In the genomic region with DNA sequence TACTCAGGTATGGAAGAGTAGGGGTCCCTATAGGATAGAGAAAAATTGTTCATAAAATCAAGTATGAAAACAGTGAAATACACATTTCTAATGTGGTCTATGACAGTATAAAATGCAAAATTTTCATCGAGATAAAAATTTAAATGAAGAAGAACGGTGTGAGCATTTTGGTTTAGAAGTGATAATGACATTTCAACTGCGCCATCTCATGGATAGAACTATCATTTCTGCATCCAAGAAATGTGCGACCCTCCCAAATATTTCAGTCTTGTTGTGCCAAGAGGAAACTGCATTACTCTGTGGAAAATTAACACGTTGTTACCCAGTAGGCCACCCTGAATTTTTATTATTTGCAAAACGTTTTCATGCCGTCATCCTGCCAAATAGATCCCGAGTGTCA, we compare ENCODE assay signal across 21 cellular contexts.
A peak's percentile ranks its signal among the peaks of the same experiment; 100 is the strongest.
DNase-seq lines count a peak whose midpoint lies in the region; ATAC-seq and TF ChIP-seq lines count a peak whose summit lies in the region.
"Had no signal": no experiment of that assay in that cellular context is flagged by ENCODE, and none has a peak within 500 bp of the region (broad histone marks: within the 10 kb centered on the region; RNA-seq: fewer than 3 reads in every experiment).

No MANE protein-coding gene starts in this region.

- no peaks in the 10 kb centered on the region for H3K27me3 Mint-ChIP-seq in activated T-cell treated with anti-CD3 and anti-CD28 coated beads, Interleukin-2, amount 50 U/mL, for 72 hours (ENCODE audit: low read depth)
- H3K27me3 Mint-ChIP-seq in activated T-cell treated with anti-CD3 and anti-CD28 coated beads, Interleukin-2, amount 50 U/mL, for 4 hours (ENCODE audit: low read depth): no peaks in the 10 kb centered on the region
- H3K27me3 Mint-ChIP-seq: activated CD4-positive, alpha-beta T cell treated with anti-CD3 and anti-CD28 coated beads, Interleukin-2, amount 10 ng/mL, durations not matched to agents 24 days and 14 days; activated naive CD8-positive, alpha-beta T cell treated with anti-CD3 and anti-CD28 coated beads for 36 hours; B cell had no signal

- TF ChIP-seq CTCF in 22Rv1 (IDR thresholded peaks at IDR 0.05): peak; percentile 23; the same call in 1 of the 2 replicates
- TF ChIP-seq CTCF in astrocyte of the spinal cord (IDR thresholded peaks at IDR 0.05; ENCODE audit: low read depth, low read length): peak; percentile 9

- no peak for ATAC-seq in activated T-cell treated with anti-CD3 and anti-CD28 coated beads, Interleukin-2, amount 50 U/mL, for 72 hours (replicated peaks in 1 of 2)
- ATAC-seq in activated T-cell treated with anti-CD3 and anti-CD28 coated beads, Interleukin-2, amount 50 U/mL, for 4 hours: no peak
- ATAC-seq: Right ventricle myocardium inferior, sciatic nerve, upper lobe of right lung had no signal

- H3K36me3 Mint-ChIP-seq in activated T-cell treated with anti-CD3 and anti-CD28 coated beads, Interleukin-2, amount 50 U/mL, for 72 hours (ENCODE audit: insufficient read depth in 2 of 2): peaks cover 3 to 5% of the 10 kb centered on the region in 2 donors
- peaks cover 46% of the 10 kb centered on the region for H3K36me3 Mint-ChIP-seq in activated T-cell treated with anti-CD3 and anti-CD28 coated beads, Interleukin-2, amount 50 U/mL, for 4 hours (ENCODE audit: insufficient read depth)

- H3K4me3 Mint-ChIP-seq in activated T-cell treated with anti-CD3 and anti-CD28 coated beads, Interleukin-2, amount 50 U/mL, for 72 hours: no peak overlapping the region
- H3K4me3 Mint-ChIP-seq in activated T-cell treated with anti-CD3 and anti-CD28 coated beads, Interleukin-2, amount 50 U/mL, for 4 hours: no peak overlapping the region
- H3K4me3 Mint-ChIP-seq: activated CD4-positive, alpha-beta T cell treated with anti-CD3 and anti-CD28 coated beads, Interleukin-2, amount 10 ng/mL, durations not matched to agents 24 days and 14 days; activated naive CD8-positive, alpha-beta T cell treated with anti-CD3 and anti-CD28 coated beads for 36 hours; B cell; nephron; T-helper 1 cell treated with Interleukin-12 subunit alpha and Interleukin-12 subunit beta and Interleukin-4 antibody, amounts not matched to agents 30 μg/mL and 1 μg/mL, for 36 hours had no signal

- in situ Hi-C loops in astrocyte of the spinal cord (cut with HindIII; ENCODE audit: low sequenced_read_pairs): no loop called here

- no peak overlapping the region for H3K4me3 ChIP-seq in astrocyte of the spinal cord (ENCODE audit: low read depth, low read length)
- H3K4me3 ChIP-seq: upper lobe of right lung had no signal

- no peak overlapping the region for H3K27ac ChIP-seq in 22Rv1
- H3K27ac ChIP-seq: upper lobe of right lung had no signal

- H3K9me3 Mint-ChIP-seq in activated T-cell treated with anti-CD3 and anti-CD28 coated beads, Interleukin-2, amount 50 U/mL, for 72 hours: no peaks in the 10 kb centered on the region
- H3K9me3 Mint-ChIP-seq in activated T-cell treated with anti-CD3 and anti-CD28 coated beads, Interleukin-2, amount 50 U/mL, for 4 hours: no peaks in the 10 kb centered on the region
- H3K9me3 Mint-ChIP-seq: activated CD4-positive, alpha-beta T cell treated with anti-CD3 and anti-CD28 coated beads, Interleukin-2, amount 10 ng/mL, durations not matched to agents 24 days and 14 days; activated naive CD8-positive, alpha-beta T cell treated with anti-CD3 and anti-CD28 coated beads for 36 hours; nephron; T-helper 1 cell treated with Interleukin-12 subunit alpha and Interleukin-12 subunit beta and Interleukin-4 antibody, amounts not matched to agents 30 μg/mL and 1 μg/mL, for 36 hours had no signal

- DNase-seq in NCI-H1092 treated with DMSO at 0.1 percent for 48 hours (lab: John Stamatoyannopoulos, UW): peak; percentile 28
- DNase-seq in NCI-H1092 (lab: John Stamatoyannopoulos, UW): no peak
- peak; percentile 71 for DNase-seq in NCI-H1694 treated with DMSO at 0.1 percent for 48 hours (lab: John Stamatoyannopoulos, UW)
- no peak for DNase-seq in astrocyte of the spinal cord (ENCODE audit: low read depth, low spot score)
- DNase-seq in activated T-cell treated with anti-CD3 and anti-CD28 coated beads, Interleukin-2, amount 50 U/mL, for 72 hours: no peak
- DNase-seq in activated T-cell treated with anti-CD3 and anti-CD28 coated beads, Interleukin-2, amount 50 U/mL, for 4 hours: no peak
- DNase-seq in SIG-M5 treated with dmso at 0.1 percent for 504 hours (lab: John Stamatoyannopoulos, UW; ENCODE audit: unreplicated experiment): no peak
- DNase-seq: activated CD4-positive, alpha-beta T cell treated with anti-CD3 and anti-CD28 coated beads, Interleukin-2, amount 10 ng/mL, durations not matched to agents 24 days and 14 days; activated naive CD8-positive, alpha-beta T cell treated with anti-CD3 and anti-CD28 coated beads for 36 hours; effector CD4-positive, alpha-beta T cell; erythroblast; midbrain; NCI-H187; NCI-H446; upper lobe of right lung had no signal

- no peak overlapping the region for H3K27ac Mint-ChIP-seq in activated T-cell treated with anti-CD3 and anti-CD28 coated beads, Interleukin-2, amount 50 U/mL, for 72 hours
- H3K27ac Mint-ChIP-seq: activated CD4-positive, alpha-beta T cell treated with anti-CD3 and anti-CD28 coated beads, Interleukin-2, amount 10 ng/mL, durations not matched to agents 24 days and 14 days; activated naive CD8-positive, alpha-beta T cell treated with anti-CD3 and anti-CD28 coated beads for 36 hours; B cell; nephron had no signal

- no peaks in the 10 kb centered on the region for H3K4me1 Mint-ChIP-seq in activated T-cell treated with anti-CD3 and anti-CD28 coated beads, Interleukin-2, amount 50 U/mL, for 72 hours (ENCODE audit: low read depth)
- H3K4me1 Mint-ChIP-seq in activated T-cell treated with anti-CD3 and anti-CD28 coated beads, Interleukin-2, amount 50 U/mL, for 4 hours (ENCODE audit: low read depth): no peaks in the 10 kb centered on the region
- H3K4me1 Mint-ChIP-seq: activated naive CD8-positive, alpha-beta T cell treated with anti-CD3 and anti-CD28 coated beads for 36 hours; nephron had no signal

Comparison
In these comparisons a context has a peak if more than half of its experiments do, and no peak if none do; other contexts are left out.
1. DNase-seq: peak in NCI-H1092 treated with DMSO at 0.1 percent for 48 hours (single experiment) and NCI-H1694 treated with DMSO at 0.1 percent for 48 hours (single experiment); none in NCI-H1092 (single experiment), astrocyte of the spinal cord (single experiment), activated T-cell treated with anti-CD3 and anti-CD28 coated beads, Interleukin-2, amount 50 U/mL, for 72 hours (0 of 2), activated T-cell treated with anti-CD3 and anti-CD28 coated beads, Interleukin-2, amount 50 U/mL, for 4 hours (single experiment) and SIG-M5 treated with dmso at 0.1 percent for 504 hours (single experiment).